Comparison of ENCODE assay signal across 8 cellular contexts in genomic region chr2:234496442-234496834, GRCh38. TPM values are rescaled to one million over a fixed set of nuclear protein-coding genes. Genes with fewer than 3 reads are reported as not detected.
DNase-seq lines count a peak whose midpoint lies in the region; ATAC-seq and TF ChIP-seq lines count a peak whose summit lies in the region.

No MANE protein-coding gene starts in this region.

- peak overlapping the region; percentile 86 for H3K9ac ChIP-seq in HUES6 (ENCODE audit: low read length)

- H3K27ac ChIP-seq in HUES6 (ENCODE audit: low read depth, low read length) = no peak overlapping the region; the same call in 1 of the 2 replicates
- peak overlapping the region; percentile 98 for H3K27ac ChIP-seq in effector memory CD4-positive, alpha-beta T cell (ENCODE audit: insufficient read depth, low read length, poor library complexity, severe bottlenecking)

- ATAC-seq in GM21447 (IDR thresholded peaks at IDR 0.05; ENCODE audit: unreplicated experiment) (peak; percentile 43), activated B cell treated with CpG ODN at 0.5 μM for 24 hours (ENCODE audit: low read depth) (peak; percentile 62), mucosa of descending colon (peak; percentile 61)

- CTCF ChIA-PET in activated B cell treated with CpG ODN at 0.5 μM for 24 hours (lab: Charles Lee) = interaction anchor here (0.8 to 5.7 kb wide), 10 partner anchors 13 to 366 kb away, joined by 3 to 59 read pairs (median 7); no protein-coding TSS in a partner anchor

- peaks cover 65% of the 10 kb centered on the region for H3K4me1 Mint-ChIP-seq in activated B cell treated with CpG ODN at 0.5 μM for 24 hours

- TF ChIP-seq CTCF in activated B cell treated with CpG ODN at 0.5 μM for 24 hours (IDR thresholded peaks at IDR 0.05) = no peak
- no peak for TF ChIP-seq CTCF in mucosa of descending colon (IDR thresholded peaks at IDR 0.05)

- DNase-seq in D341Med (ENCODE audit: low spot score) = peak; percentile 67
- no peak for DNase-seq in activated B cell treated with CpG ODN at 0.5 μM for 24 hours
- DNase-seq in effector memory CD4-positive, alpha-beta T cell = peak in 2 of 3 donors; percentile 31 to 32
- DNase-seq in mucosa of descending colon = peak in 2 of 3 donors; percentile 44 to 68
- no peak for DNase-seq in retina
- no peak for DNase-seq in NCI-H187 treated with DMSO at 0.1 percent for 48 hours (lab: John Stamatoyannopoulos, UW)

- no peaks in the 10 kb centered on the region for H3K9me3 Mint-ChIP-seq in activated B cell treated with CpG ODN at 0.5 μM for 24 hours

- H3K4me1 ChIP-seq in HUES6 (ENCODE audit: control insufficient read depth, insufficient read depth, low read length) (peaks cover 9% of the 10 kb centered on the region), mucosa of descending colon (ENCODE audit: low read depth) (peaks cover 10% of the 10 kb centered on the region)
- H3K4me1 ChIP-seq in effector memory CD4-positive, alpha-beta T cell (ENCODE audit: control insufficient read depth, insufficient read depth, low read length, poor library complexity, severe bottlenecking) = peaks cover 37% of the 10 kb centered on the region

- POLR2A ChIA-PET in activated B cell treated with CpG ODN at 0.5 μM for 24 hours (lab: Charles Lee) = interaction anchor here (0.8 to 3.6 kb wide), 14 partner anchors 11 to 361 kb away, joined by 3 to 41 read pairs (median 12); no protein-coding TSS in a partner anchor

- H3K27ac Mint-ChIP-seq in activated B cell treated with CpG ODN at 0.5 μM for 24 hours = peak overlapping the region; percentile 70

- intact Hi-C loops in activated B cell treated with CpG ODN at 0.5 μM for 24 hours (cut with micrococcal nuclease) = loop anchor here (1.0 kb wide), 3 partner anchors 50 to 207 kb away; no protein-coding TSS in a partner anchor
- intact Hi-C loops in mucosa of descending colon (cut with DNase I, micrococcal nuclease) = loop anchor here in 1 of 2 donors (5.0 kb wide), 1 partner anchor 359 kb away; no protein-coding TSS in a partner anchor

- peak overlapping the region; percentile 88 for H3K4me3 Mint-ChIP-seq in activated B cell treated with CpG ODN at 0.5 μM for 24 hours

- peak overlapping the region; percentile 92 for H3K4me3 ChIP-seq in HUES6 (ENCODE audit: low read depth, low read length)
- H3K4me3 ChIP-seq in effector memory CD4-positive, alpha-beta T cell (ENCODE audit: insufficient read depth, low read depth, low read length, poor library complexity, severe bottlenecking) = peak overlapping the region; percentile 99
- H3K4me3 ChIP-seq in mucosa of descending colon = peak overlapping the region; percentile 33

- H3K27me3 Mint-ChIP-seq in activated B cell treated with CpG ODN at 0.5 μM for 24 hours = peaks cover 3% of the 10 kb centered on the region

- H3K36me3 Mint-ChIP-seq in activated B cell treated with CpG ODN at 0.5 μM for 24 hours (ENCODE audit: low read depth) = peaks cover 13% of the 10 kb centered on the region

- no peaks in the 10 kb centered on the region for H3K36me3 ChIP-seq in HUES6 (ENCODE audit: control insufficient read depth, insufficient read depth, low read length)
- peaks cover 21% of the 10 kb centered on the region for H3K36me3 ChIP-seq in effector memory CD4-positive, alpha-beta T cell (ENCODE audit: control insufficient read depth, insufficient read depth, low read length)
- no peaks in the 10 kb centered on the region for H3K36me3 ChIP-seq in mucosa of descending colon (ENCODE audit: low read depth)

- no peaks in the 10 kb centered on the region for H3K9me3 ChIP-seq in HUES6 (ENCODE audit: control insufficient read depth, insufficient read depth, low read depth, low read length)
- H3K9me3 ChIP-seq in effector memory CD4-positive, alpha-beta T cell (ENCODE audit: control insufficient read depth, low read length) = no peaks in the 10 kb centered on the region
- no peaks in the 10 kb centered on the region for H3K9me3 ChIP-seq in mucosa of descending colon

- peaks cover 32% of the 10 kb centered on the region for H3K27me3 ChIP-seq in HUES6 (ENCODE audit: control insufficient read depth, insufficient read depth, low read length)
- no peaks in the 10 kb centered on the region for H3K27me3 ChIP-seq in effector memory CD4-positive, alpha-beta T cell (replicated peaks; ENCODE audit: control insufficient read depth, insufficient read depth, low read length, poor library complexity, severe bottlenecking)

RNA-seq across cellular contexts. Expression of gene ARL4C, which starts 0.4 kb away (rescaled TPM):
- 20.9 TPM in 2 replicates for total RNA-seq in activated B cell treated with CpG ODN at 0.5 μM for 24 hours
- total RNA-seq in mucosa of descending colon = 10 to 100 TPM in 1 of 3 donors, 1 to 10 TPM in 2; 4.5 to 15.1 (median 8.4) TPM

Comparison
In these comparisons a context has a peak if more than half of its experiments do, and no peak if none do; other contexts are left out.
1. DNase-seq: peak in D341Med (single experiment), effector memory CD4-positive, alpha-beta T cell (2 of 3) and mucosa of descending colon (2 of 3); none in activated B cell treated with CpG ODN at 0.5 μM for 24 hours (single experiment), retina (single experiment) and NCI-H187 treated with DMSO at 0.1 percent for 48 hours (single experiment).
2. H3K4me3 ChIP-seq: peak in every context shown above with its lines; median percentile 99 in effector memory CD4-positive, alpha-beta T cell; 92 in HUES6; 33 in mucosa of descending colon.
3. Peak in every context shown above with its lines, with median percentiles within 50 percentile points of each other: ATAC-seq.